15 cellular contexts compared by ENCODE assay signal in genomic region chr6:4466260-4466659, GRCh38.
DNase-seq lines count a peak whose midpoint lies in the region; ATAC-seq and TF ChIP-seq lines count a peak whose summit lies in the region.
"Had no signal": no experiment of that assay in that cellular context is flagged by ENCODE, and none has a peak within 500 bp of the region (broad histone marks: within the 10 kb centered on the region; RNA-seq: fewer than 3 reads in every experiment).

No MANE protein-coding gene starts in this region.

- no peaks in the 10 kb centered on the region for H3K36me3 Mint-ChIP-seq in activated T-cell treated with anti-CD3 and anti-CD28 coated beads, Interleukin-2, amount 50 U/mL, for 24 hours (ENCODE audit: low read depth)

- H3K9ac ChIP-seq in mammary epithelial cell (ENCODE audit: insufficient read depth, low read length), result no peak overlapping the region

- H3K9me3 Mint-ChIP-seq in activated T-cell treated with anti-CD3 and anti-CD28 coated beads, Interleukin-2, amount 50 U/mL, for 24 hours, result peaks cover 9% of the 10 kb centered on the region

- H3K4me1 ChIP-seq in mammary epithelial cell (ENCODE audit: insufficient read depth, low read length), result no peaks in the 10 kb centered on the region
- H3K4me1 ChIP-seq: uterus had no signal

- H2AFZ ChIP-seq in mammary epithelial cell (ENCODE audit: low read depth, low read length), result peak overlapping the region; percentile 65

- no peaks in the 10 kb centered on the region for H3K36me3 ChIP-seq in mammary epithelial cell (ENCODE audit: insufficient read depth, low read length)
- H3K36me3 ChIP-seq: cardiac muscle cell, uterus had no signal

- peaks cover 5% of the 10 kb centered on the region for H3K27me3 Mint-ChIP-seq in activated T-cell treated with anti-CD3 and anti-CD28 coated beads, Interleukin-2, amount 50 U/mL, for 24 hours

- H3K27ac Mint-ChIP-seq in activated T-cell treated with anti-CD3 and anti-CD28 coated beads, Interleukin-2, amount 50 U/mL, for 24 hours, result no peak overlapping the region

- H3K27ac ChIP-seq in mammary epithelial cell (ENCODE audit: insufficient read depth, low read depth, low read length), result no peak overlapping the region
- H3K27ac ChIP-seq: cardiac muscle cell, psoas muscle, uterus had no signal

- H3K4me2 ChIP-seq in mammary epithelial cell (ENCODE audit: insufficient read depth, low read depth, low read length), result no peak overlapping the region

- in situ Hi-C loops in mammary epithelial cell (cut with MboI; ENCODE audit: low sequenced_read_pairs in 2 of 2), result no loop called here

- no peaks in the 10 kb centered on the region for H4K20me1 ChIP-seq in mammary epithelial cell (ENCODE audit: insufficient read depth, low read length)

- CTCF ChIA-PET in mammary epithelial cell (lab: Charles Lee; ENCODE audit: low non-redundant PET), result no interaction called here

- dilution Hi-C loops in mammary epithelial cell (cut with HindIII; ENCODE audit: low sequenced_read_pairs), result no loop called here

- intact Hi-C loops in mammary epithelial cell (cut with micrococcal nuclease), result loop anchor here (10.0 kb wide), 1 partner anchor 309 kb away; the partner anchor contains the start of gene CDYL

- no peak for ATAC-seq in stimulated activated naive CD8-positive, alpha-beta T cell treated with anti-CD3 and anti-CD28 coated beads, Interleukin-15, Interleukin-2, amounts not matched to agents 100 U/mL and 50 U/mL, for 24 hours
- ATAC-seq in GM19023 (IDR thresholded peaks at IDR 0.05; ENCODE audit: unreplicated experiment), result no peak

- peak; percentile 63 for DNase-seq in Ammon's horn (ENCODE audit: low spot score)
- DNase-seq in NCI-H187 treated with DMSO at 0.1 percent for 48 hours (lab: John Stamatoyannopoulos, UW), result peak; percentile 31
- DNase-seq in mammary epithelial cell, result no peak
- DNase-seq in kidney tubule cell (ENCODE audit: low spot score), result peak; percentile 63
- no peak for DNase-seq in activated T-cell treated with anti-CD3 and anti-CD28 coated beads, Interleukin-2, amount 50 U/mL, for 24 hours
- DNase-seq in stimulated activated naive CD8-positive, alpha-beta T cell treated with anti-CD3 and anti-CD28 coated beads, Interleukin-15, Interleukin-2, amounts not matched to agents 100 U/mL and 50 U/mL, for 24 hours, result no peak
- DNase-seq in activated T-cell treated with anti-CD3 and anti-CD28 coated beads, Interleukin-2, amount 50 U/mL, for 1 hour, result no peak
- DNase-seq: activated CD4-positive, alpha-beta T cell treated with anti-CD3 and anti-CD28 coated beads, Interleukin-2, amount 50 U/mL, for 48 hours; Karpas-422; NCI-H226; psoas muscle; T-helper 9 cell; uterus had no signal

- no peaks in the 10 kb centered on the region for H3K79me2 ChIP-seq in mammary epithelial cell (ENCODE audit: insufficient read depth, low read length)

- no peak for TF ChIP-seq CTCF in mammary epithelial cell (conservative IDR thresholded peaks at IDR 0.05 in 1 of 2, IDR thresholded peaks at IDR 0.05 in 1 of 2; ENCODE audit: extremely low read depth in 1 of 2, insufficient read depth in 1 of 2, low read depth in 1 of 2, low read length in 2 of 2)

- peaks cover 4% of the 10 kb centered on the region for H3K9me3 ChIP-seq in mammary epithelial cell (replicated peaks; ENCODE audit: insufficient read depth, low read length)
- H3K9me3 ChIP-seq: psoas muscle, uterus had no signal

- H3K4me3 Mint-ChIP-seq in activated T-cell treated with anti-CD3 and anti-CD28 coated beads, Interleukin-2, amount 50 U/mL, for 24 hours, result no peak overlapping the region

- no peaks in the 10 kb centered on the region for H3K27me3 ChIP-seq in mammary epithelial cell (ENCODE audit: insufficient read depth, low read length)
- H3K27me3 ChIP-seq: cardiac muscle cell, uterus had no signal

- no TSS peak for BruUV-seq in mammary epithelial cell (replicated peaks; lab: Mats Ljungman, UMichigan)

- no peak overlapping the region for H3K4me3 ChIP-seq in mammary epithelial cell (replicated peaks in 1 of 3; ENCODE audit: insufficient read depth in 1 of 3, low read depth in 2 of 3, low read length in 3 of 3)
- H3K4me3 ChIP-seq: cardiac muscle cell, psoas muscle, uterus had no signal

- WGBS in mammary epithelial cell (ENCODE audit: low coverage, missing lambda C conversion rate), result 24% methylated on average over 7 of the region's 7 CpGs

- H3K4me1 Mint-ChIP-seq in activated T-cell treated with anti-CD3 and anti-CD28 coated beads, Interleukin-2, amount 50 U/mL, for 24 hours (ENCODE audit: low read depth), result no peaks in the 10 kb centered on the region

Comparison
In these comparisons a context has a peak if more than half of its experiments do, and no peak if none do; other contexts are left out.
1. DNase-seq: peak in Ammon's horn (single experiment), NCI-H187 treated with DMSO at 0.1 percent for 48 hours (single experiment) and kidney tubule cell (single experiment); none in mammary epithelial cell (single experiment), activated T-cell treated with anti-CD3 and anti-CD28 coated beads, Interleukin-2, amount 50 U/mL, for 24 hours (single experiment), stimulated activated naive CD8-positive, alpha-beta T cell treated with anti-CD3 and anti-CD28 coated beads, Interleukin-15, Interleukin-2, amounts not matched to agents 100 U/mL and 50 U/mL, for 24 hours (single experiment) and activated T-cell treated with anti-CD3 and anti-CD28 coated beads, Interleukin-2, amount 50 U/mL, for 1 hour (single experiment).